ENCODE assay signal across 21 cellular contexts in genomic region chr5:6788956-6789649, GRCh38.
DNase-seq lines count a peak whose midpoint lies in the region; ATAC-seq and TF ChIP-seq lines count a peak whose summit lies in the region.
"Had no signal": no experiment of that assay in that cellular context is flagged by ENCODE, and none has a peak within 500 bp of the region (broad histone marks: within the 10 kb centered on the region; RNA-seq: fewer than 3 reads in every experiment).

No MANE protein-coding gene starts in this region.

- H3K27ac Mint-ChIP-seq in mesothelial cell of epicardium = no peak overlapping the region
- H3K27ac Mint-ChIP-seq: B cell; T-helper 2 cell treated with Interferon-gamma antibody and Interleukin-4, amounts not matched to agents 5 μg/mL and 100 μg/mL, for 36 hours had no signal

- no peaks in the 10 kb centered on the region for H3K4me1 Mint-ChIP-seq in mesothelial cell of epicardium
- H3K4me1 Mint-ChIP-seq: B cell had no signal

- no peak for ATAC-seq in HG02870 (IDR thresholded peaks at IDR 0.05; ENCODE audit: unreplicated experiment)
- no peak for ATAC-seq in GM21529 (IDR thresholded peaks at IDR 0.05; ENCODE audit: unreplicated experiment)
- no peak for ATAC-seq in HG02610 (IDR thresholded peaks at IDR 0.05; ENCODE audit: unreplicated experiment)

- no peaks in the 10 kb centered on the region for H3K36me3 Mint-ChIP-seq in mesothelial cell of epicardium

- 0 out of 2 replicates have a peak, but pooled peaks have one; percentile 3 for TF ChIP-seq CTCF in LNCaP clone FGC (IDR thresholded peaks at IDR 0.05; ENCODE audit: control insufficient read depth, extremely low read depth, insufficient read depth)
- peak; percentile 29 for TF ChIP-seq CTCF in mesothelial cell of epicardium (IDR thresholded peaks at IDR 0.05; ENCODE audit: unreplicated experiment)

- no peak overlapping the region for H3K4me3 ChIP-seq in LNCaP clone FGC (ENCODE audit: low read depth, low read length)
- H3K4me3 ChIP-seq: dorsolateral prefrontal cortex, esophagus squamous epithelium, testis had no signal

- no peaks in the 10 kb centered on the region for H3K9me3 Mint-ChIP-seq in mesothelial cell of epicardium
- H3K9me3 Mint-ChIP-seq: T-helper 2 cell treated with Interferon-gamma antibody and Interleukin-4, amounts not matched to agents 5 μg/mL and 100 μg/mL, for 36 hours had no signal

- peaks cover 29% of the 10 kb centered on the region for H3K27me3 Mint-ChIP-seq in mesothelial cell of epicardium (ENCODE audit: low read depth)

- no peak overlapping the region for H3K4me3 Mint-ChIP-seq in mesothelial cell of epicardium
- H3K4me3 Mint-ChIP-seq: B cell; T-helper 2 cell treated with Interferon-gamma antibody and Interleukin-4, amounts not matched to agents 5 μg/mL and 100 μg/mL, for 36 hours had no signal

- DNase-seq in CD1c-positive myeloid dendritic cell (ENCODE audit: extremely low spot score) = peak; percentile 37
- DNase-seq in LNCaP clone FGC (ENCODE audit: low read depth) = no peak
- DNase-seq in dermis blood vessel endothelial cell = peak; percentile 23
- no peak for DNase-seq in mesothelial cell of epicardium (ENCODE audit: low spot score in 2 of 2, unreplicated experiment in 2 of 2)
- no peak for DNase-seq in NCI-H748 (lab: John Stamatoyannopoulos, UW; ENCODE audit: unreplicated experiment)
- DNase-seq: activated CD4-positive, CD25-positive, alpha-beta regulatory T cell treated with anti-CD3 and anti-CD28 coated beads, Interleukin-2, amount 50 U/mL, for 72 hours; activated gamma-delta T cell treated with Interleukin-2 at 50 U/mL for 16 hours; dorsolateral prefrontal cortex; esophagus squamous epithelium; hippocampal formation; NCI-H1436 treated with DMSO at 0.1 percent for 48 hours; NCI-H226; occipital lobe; SHP77; stimulated activated CD4-positive, alpha-beta T cell treated with anti-CD3 and anti-CD28 coated beads, Interleukin-4, amount 100 ng/mL, for 1 hour; testis had no signal

Comparison
In these comparisons a context has a peak if more than half of its experiments do, and no peak if none do; other contexts are left out.
1. DNase-seq: peak in CD1c-positive myeloid dendritic cell (single experiment) and dermis blood vessel endothelial cell (single experiment); none in LNCaP clone FGC (single experiment), mesothelial cell of epicardium (0 of 2) and NCI-H748 (single experiment).